In genomic region chr7:102992509-102992819, GRCh38 we compare ENCODE assay signal across 1 cellular context.
TF ChIP-seq lines count a peak whose summit lies in the region.

No MANE protein-coding gene starts in this region.

TF ChIP-seq in K562, 482 proteins besides CTCF, POLR2A, EP300 and RAD21 (continued from another document):
- TF ChIP-seq CHD7 (IDR thresholded peaks at IDR 0.05; ENCODE audit: low read depth, low read length) (no peak), FOXP1 (CRISPR knock-in tag; IDR thresholded peaks at IDR 0.05) (no peak), ZNF507 (tag; conservative IDR thresholded peaks at IDR 0.05) (0 out of 2 replicates have a peak, but pooled peaks have one; percentile 8), BRD4 (IDR thresholded peaks at IDR 0.05) (peak; percentile 9; the same call in 1 of the 2 replicates), NR2F6 (CRISPR knock-in tag; IDR thresholded peaks at IDR 0.05) (no peak), ZBTB7A (IDR thresholded peaks at IDR 0.05; ENCODE audit: borderline replicate concordance, control insufficient read depth, low read depth, low read length) (peak; percentile 32; the same call in 1 of the 2 replicates), PHF8 (IDR thresholded peaks at IDR 0.05; ENCODE audit: borderline replicate concordance, low read length) (no peak), PHB2 (IDR thresholded peaks at IDR 0.05; ENCODE audit: low read depth) (no peak), PYGO2 (tag; IDR thresholded peaks at IDR 0.05) (no peak), SMARCC2 (IDR thresholded peaks at IDR 0.05; ENCODE audit: low read depth) (no peak), ZNF140 (CRISPR knock-in tag; IDR thresholded peaks at IDR 0.05) (no peak), RBM34 (IDR thresholded peaks at IDR 0.05; ENCODE audit: borderline replicate concordance, insufficient read depth, low read length) (no peak), ATF7 (IDR thresholded peaks at IDR 0.05) (no peak), SMAD3 (CRISPR knock-in tag; conservative IDR thresholded peaks at IDR 0.05) (no peak), GTF2A2 (tag; IDR thresholded peaks at IDR 0.05) (0 out of 2 replicates have a peak, but pooled peaks have one; percentile 30), ZNF830 (CRISPR knock-in tag; IDR thresholded peaks at IDR 0.05) (no peak), KLF10 (CRISPR knock-in tag; IDR thresholded peaks at IDR 0.05) (no peak), SP1 (CRISPR knock-in tag; IDR thresholded peaks at IDR 0.05) (no peak), DPF2 (IDR thresholded peaks at IDR 0.05) (no peak), SMARCA5 (IDR thresholded peaks at IDR 0.05) (no peak)
